In genomic region chr22:27804683-27805297, GRCh38 we compare ENCODE assay signal across 8 cellular contexts. TPM values are rescaled to one million over a fixed set of nuclear protein-coding genes. Genes with fewer than 3 reads are reported as not detected.
DNase-seq lines count a peak whose midpoint lies in the region; ATAC-seq, FAIRE-seq and TF ChIP-seq lines count a peak whose summit lies in the region.

No MANE protein-coding gene starts in this region.

- H3K9me3 Mint-ChIP-seq in activated T-cell treated with anti-CD3 and anti-CD28 coated beads, Interleukin-2, amount 50 U/mL, for 24 hours, result no peaks in the 10 kb centered on the region
- H3K9me3 Mint-ChIP-seq in neural crest cell, result no peaks in the 10 kb centered on the region

- in situ Hi-C loops in GM23248 (cut with MboI), result loop anchor here (10.0 to 25.0 kb wide), 3 partner anchors 400 to 1050 kb away; no protein-coding TSS in a partner anchor

- H3F3A ChIP-seq in GM23248 (ENCODE audit: insufficient read depth), result no peaks in the 10 kb centered on the region

- no peaks in the 10 kb centered on the region for H3K27me3 ChIP-seq in GM23248 (replicated peaks; ENCODE audit: insufficient read depth)
- peaks cover 8% of the 10 kb centered on the region for H3K27me3 ChIP-seq in fibroblast of lung (ENCODE audit: control insufficient read depth, insufficient read depth, low read length)

- H3K9me3 ChIP-seq in GM23248 (ENCODE audit: low read depth) (no peaks in the 10 kb centered on the region), fibroblast of lung (ENCODE audit: control insufficient read depth, insufficient read depth, low read depth, low read length) (no peaks in the 10 kb centered on the region)

- H3K9ac ChIP-seq in GM23248, result no peak overlapping the region
- H3K9ac ChIP-seq in fibroblast of lung (ENCODE audit: insufficient read depth, low read length), result no peak overlapping the region

- H4K20me1 ChIP-seq in GM23248 (ENCODE audit: insufficient read depth), result no peaks in the 10 kb centered on the region
- no peaks in the 10 kb centered on the region for H4K20me1 ChIP-seq in fibroblast of lung (ENCODE audit: control insufficient read depth, extremely low read depth, insufficient read depth, low read length)

- H3K27ac ChIP-seq in GM23248 (no peak overlapping the region), fibroblast of lung (ENCODE audit: insufficient read depth, low read length) (no peak overlapping the region)

- no peaks in the 10 kb centered on the region for H3K36me3 Mint-ChIP-seq in activated T-cell treated with anti-CD3 and anti-CD28 coated beads, Interleukin-2, amount 50 U/mL, for 24 hours (ENCODE audit: low read depth)
- H3K36me3 Mint-ChIP-seq in neural crest cell (ENCODE audit: low read depth), result no peaks in the 10 kb centered on the region

- H3K4me2 ChIP-seq in GM23248 (ENCODE audit: unreplicated experiment), result no peak overlapping the region
- H3K4me2 ChIP-seq in fibroblast of lung (ENCODE audit: extremely low read depth, insufficient read depth, low read length), result no peak overlapping the region

- H3K79me2 ChIP-seq in GM23248 (ENCODE audit: insufficient read depth), result peaks cover 10% of the 10 kb centered on the region
- no peaks in the 10 kb centered on the region for H3K79me2 ChIP-seq in fibroblast of lung (ENCODE audit: control insufficient read depth, insufficient read depth, low read length)

- H3K4me1 ChIP-seq in GM23248 (ENCODE audit: insufficient read depth) (no peaks in the 10 kb centered on the region), fibroblast of lung (ENCODE audit: control insufficient read depth, extremely low read depth, insufficient read depth, low read length) (peaks cover 3% of the 10 kb centered on the region)

- peak; percentile 90 for DNase-seq in Ammon's horn (ENCODE audit: low spot score)
- DNase-seq in GM23248, result peak; percentile 89
- peak; percentile 16 for DNase-seq in NCI-H774 (lab: John Stamatoyannopoulos, UW)
- DNase-seq in activated T-cell treated with anti-CD3 and anti-CD28 coated beads, Interleukin-2, amount 50 U/mL, for 24 hours, result peak; percentile 67
- peak; percentile 58 to 67 for DNase-seq in fibroblast of lung (ENCODE audit: low read depth in 2 of 2)
- peak; percentile 78 for DNase-seq in neural crest cell (ENCODE audit: low read depth, low spot score)
- peak; percentile 95 for DNase-seq in urothelium cell line (ENCODE audit: low spot score)

- H2AFZ ChIP-seq in GM23248 (peak overlapping the region; percentile 61; the same call in 1 of the 2 replicates), fibroblast of lung (ENCODE audit: low read length) (no peak overlapping the region)

- no peak for FAIRE-seq in urothelium cell line (lab: Jason Lieb, UNC)

- peaks cover 30% of the 10 kb centered on the region for H3K27me3 Mint-ChIP-seq in activated T-cell treated with anti-CD3 and anti-CD28 coated beads, Interleukin-2, amount 50 U/mL, for 24 hours
- H3K27me3 Mint-ChIP-seq in neural crest cell (ENCODE audit: low read depth), result peaks cover 8% of the 10 kb centered on the region

- H3K4me1 Mint-ChIP-seq in activated T-cell treated with anti-CD3 and anti-CD28 coated beads, Interleukin-2, amount 50 U/mL, for 24 hours (ENCODE audit: low read depth), result peaks cover 16% of the 10 kb centered on the region
- H3K4me1 Mint-ChIP-seq in neural crest cell, result peaks cover 33% of the 10 kb centered on the region

- no peaks in the 10 kb centered on the region for H3K9me2 ChIP-seq in GM23248 (ENCODE audit: insufficient read depth)

- no peak for ATAC-seq in GM21381 (IDR thresholded peaks at IDR 0.05; ENCODE audit: unreplicated experiment)

- H3K27ac Mint-ChIP-seq in activated T-cell treated with anti-CD3 and anti-CD28 coated beads, Interleukin-2, amount 50 U/mL, for 24 hours, result no peak overlapping the region
- no peak overlapping the region for H3K27ac Mint-ChIP-seq in neural crest cell (ENCODE audit: unreplicated experiment)

- WGBS in GM23248 (ENCODE audit: low coverage in 1 of 2, low lambda C conversion rate in 2 of 2, missing lambda C conversion rate in 2 of 2), 2 experiments, result 10 to 12% methylated on average over 18 to 20 of the region's 20 CpGs

- H3K4me3 Mint-ChIP-seq in activated T-cell treated with anti-CD3 and anti-CD28 coated beads, Interleukin-2, amount 50 U/mL, for 24 hours, result no peak overlapping the region
- peak overlapping the region; percentile 84 for H3K4me3 Mint-ChIP-seq in neural crest cell

- peak; percentile 59 to 69 for TF ChIP-seq CTCF in fibroblast of lung (conservative IDR thresholded peaks at IDR 0.05 in 1 of 2, IDR thresholded peaks at IDR 0.05 in 1 of 2; ENCODE audit: low read depth in 1 of 2, low read length in 2 of 2)
- peak; percentile 74 for TF ChIP-seq CTCF in neural crest cell (conservative IDR thresholded peaks at IDR 0.05)

- H3K4me3 ChIP-seq in GM23248 (no peak overlapping the region), fibroblast of lung (replicated peaks in 1 of 4; ENCODE audit: control extremely low read depth in 1 of 4, insufficient read depth in 1 of 4, low read depth in 3 of 4, low read length in 4 of 4) (no peak overlapping the region)

- H3K36me3 ChIP-seq in GM23248 (ENCODE audit: low read depth) (no peaks in the 10 kb centered on the region), fibroblast of lung (ENCODE audit: control insufficient read depth, insufficient read depth, low read length) (no peaks in the 10 kb centered on the region)

RNA-seq across cellular contexts. Expression of gene MN1, which starts 3.2 kb away (rescaled TPM):
- total RNA-seq in GM23248 (2014; rRNA removed; shearing (Covaris generic)), result 24.8 and 25.9 TPM in 2 replicates
- polyA plus RNA-seq in GM23248 (2016; fragmentation: Nextera tagmentation; extraction: Ambion mirVana), result 4.2 and 4.4 TPM in 2 replicates
- total RNA-seq in fibroblast of lung, result 1.0 and 7.4 TPM in 2 replicates
- 2.8 and 11.8 TPM in 2 replicates for polyA plus RNA-seq in fibroblast of lung
- polyA plus RNA-seq in fibroblast of lung (2012), result 3.9 and 9.5 TPM in 2 replicates
- 14.0 and 82.2 TPM in 2 replicates for polyA minus RNA-seq in fibroblast of lung (ENCODE audit: low replicate concordance)
- total RNA-seq in neural crest cell, result 19.0 TPM in 2 replicates

Comparison
In these comparisons a context has a peak if more than half of its experiments do, and no peak if none do; other contexts are left out.
1. DNase-seq: peak in every context shown above with its lines; median percentile 95 in urothelium cell line; 90 in Ammon's horn; 89 in GM23248; 78 in neural crest cell; 67 in activated T-cell treated with anti-CD3 and anti-CD28 coated beads, Interleukin-2, amount 50 U/mL, for 24 hours; 62 in fibroblast of lung; 16 in NCI-H774.